Comparison of ENCODE assay signal across 17 cellular contexts in the genomic region with DNA sequence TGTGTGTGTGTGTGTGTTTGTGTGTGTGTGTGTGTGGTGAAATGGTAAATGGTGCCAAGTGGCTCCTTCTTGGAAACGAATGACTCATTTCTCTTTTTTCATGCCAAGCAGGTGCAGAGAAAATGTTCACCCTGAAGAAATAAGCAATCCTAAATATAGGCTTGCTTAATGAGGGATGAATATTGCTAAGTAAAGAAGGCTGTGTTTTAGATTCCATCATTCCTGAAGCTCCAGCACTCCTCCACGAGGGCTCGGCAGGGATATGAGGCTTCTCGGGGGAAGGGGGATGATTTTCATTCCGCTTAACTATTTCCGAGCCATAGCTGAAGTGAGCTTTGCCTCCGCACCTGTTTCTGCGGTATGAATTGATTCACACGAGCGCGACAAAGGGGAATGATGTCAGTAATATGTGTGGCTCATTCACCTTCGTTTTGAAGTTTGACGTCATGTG.
A peak's percentile ranks its signal among the peaks of the same experiment; 100 is the strongest.
DNase-seq lines count a peak whose midpoint lies in the region; ATAC-seq and TF ChIP-seq lines count a peak whose summit lies in the region.
"Had no signal": no experiment of that assay in that cellular context is flagged by ENCODE, and none has a peak within 500 bp of the region (broad histone marks: within the 10 kb centered on the region; RNA-seq: fewer than 3 reads in every experiment).

No MANE protein-coding gene starts in this region.

- no peaks in the 10 kb centered on the region for H3K9me3 Mint-ChIP-seq in neural progenitor cell
- no peaks in the 10 kb centered on the region for H3K9me3 Mint-ChIP-seq in activated CD8-positive, alpha-beta T cell treated with anti-CD3 and anti-CD28 coated beads for 36 hours
- H3K9me3 Mint-ChIP-seq: HFFc6 had no signal

- POLR2A ChIA-PET in HEK293 (lab: Yijun Ruan, JAX), result interaction anchor here (0.7 kb wide), 1 partner anchor 32 kb away, joined by 3 read pairs; no protein-coding TSS in a partner anchor
- POLR2A ChIA-PET in activated CD8-positive, alpha-beta T cell treated with anti-CD3 and anti-CD28 coated beads for 36 hours (lab: Charles Lee), result interaction anchor here (1.6 kb wide), 1 partner anchor 9 kb away, joined by 3 read pairs; no protein-coding TSS in a partner anchor

- peak overlapping the region; percentile 13 for H3K4me2 ChIP-seq in neural progenitor cell
- H3K4me2 ChIP-seq: smooth muscle cell had no signal

- no peaks in the 10 kb centered on the region for H4K20me1 ChIP-seq in neural progenitor cell (ENCODE audit: low read depth)

- no peaks in the 10 kb centered on the region for H3K79me2 ChIP-seq in neural progenitor cell (ENCODE audit: low read depth)

- no peak overlapping the region for H3K9ac ChIP-seq in neural progenitor cell

- peaks cover 5% of the 10 kb centered on the region for H3F3A ChIP-seq in neural progenitor cell (ENCODE audit: low read depth)

- H3K27me3 ChIP-seq in neural progenitor cell, result no peaks in the 10 kb centered on the region
- H3K27me3 ChIP-seq: ascending aorta, SJCRH30 had no signal

- no peak overlapping the region for H3K27ac ChIP-seq in HEK293 (ENCODE audit: extremely low read depth, low read depth, low read length)
- no peak overlapping the region for H3K27ac ChIP-seq in neural progenitor cell
- H3K27ac ChIP-seq: ascending aorta, coronary artery, SJCRH30 had no signal

- intact Hi-C loops in activated CD8-positive, alpha-beta T cell treated with anti-CD3 and anti-CD28 coated beads for 36 hours (cut with micrococcal nuclease), result no loop called here

- peak overlapping the region; percentile 79 for H2AFZ ChIP-seq in neural progenitor cell (replicated peaks)

- H3K36me3 ChIP-seq in HEK293 (ENCODE audit: control insufficient read depth in 2 of 2, insufficient read depth in 1 of 2, low read length in 2 of 2), result no peaks in the 10 kb centered on the region
- no peaks in the 10 kb centered on the region for H3K36me3 ChIP-seq in neural progenitor cell
- H3K36me3 ChIP-seq: ascending aorta, SJCRH30 had no signal

- ATAC-seq in HG03280 (IDR thresholded peaks at IDR 0.05; ENCODE audit: unreplicated experiment), result no peak
- no peak for ATAC-seq in activated CD8-positive, alpha-beta T cell treated with anti-CD3 and anti-CD28 coated beads for 36 hours

- H3K4me3 ChIP-seq in HEK293 (ENCODE audit: low read depth, low read length) (no peak overlapping the region), neural progenitor cell (no peak overlapping the region)
- H3K4me3 ChIP-seq: ascending aorta, coronary artery, SJCRH30, smooth muscle cell had no signal

- no peak overlapping the region for H3K27ac Mint-ChIP-seq in neural progenitor cell
- no peak overlapping the region for H3K27ac Mint-ChIP-seq in activated CD8-positive, alpha-beta T cell treated with anti-CD3 and anti-CD28 coated beads for 36 hours
- H3K27ac Mint-ChIP-seq: HFFc6 had no signal

- H3K9me3 ChIP-seq in HEK293 (ENCODE audit: control insufficient read depth, insufficient read depth, low read depth, low read length), result no peaks in the 10 kb centered on the region
- H3K9me3 ChIP-seq in neural progenitor cell (ENCODE audit: low read depth), result no peaks in the 10 kb centered on the region
- H3K9me3 ChIP-seq: ascending aorta, SJCRH30 had no signal

- peaks cover 45% of the 10 kb centered on the region for H3K4me1 Mint-ChIP-seq in neural progenitor cell
- no peaks in the 10 kb centered on the region for H3K4me1 Mint-ChIP-seq in activated CD8-positive, alpha-beta T cell treated with anti-CD3 and anti-CD28 coated beads for 36 hours (ENCODE audit: low read depth)

- no peaks in the 10 kb centered on the region for H3K36me3 Mint-ChIP-seq in neural progenitor cell
- no peaks in the 10 kb centered on the region for H3K36me3 Mint-ChIP-seq in activated CD8-positive, alpha-beta T cell treated with anti-CD3 and anti-CD28 coated beads for 36 hours (ENCODE audit: low read depth)

- no peak overlapping the region for H3K4me3 Mint-ChIP-seq in neural progenitor cell
- H3K4me3 Mint-ChIP-seq in activated CD8-positive, alpha-beta T cell treated with anti-CD3 and anti-CD28 coated beads for 36 hours, result no peak overlapping the region
- H3K4me3 Mint-ChIP-seq: HFFc6 had no signal

- CTCF ChIA-PET in HEK293 (lab: Yijun Ruan, JAX), result no interaction called here
- CTCF ChIA-PET in activated CD8-positive, alpha-beta T cell treated with anti-CD3 and anti-CD28 coated beads for 36 hours (lab: Charles Lee), result no interaction called here

- TF ChIP-seq CTCF in HEK293 (tag by site-specific recombination; IDR thresholded peaks at IDR 0.05), result no peak
- TF ChIP-seq CTCF in neural progenitor cell (IDR thresholded peaks at IDR 0.05), result no peak
- TF ChIP-seq CTCF in activated CD8-positive, alpha-beta T cell treated with anti-CD3 and anti-CD28 coated beads for 36 hours (IDR thresholded peaks at IDR 0.05), result no peak

- H3K4me1 ChIP-seq in HEK293 (ENCODE audit: control insufficient read depth, insufficient read depth, low read length) (no peaks in the 10 kb centered on the region), neural progenitor cell (peaks cover 21% of the 10 kb centered on the region)
- H3K4me1 ChIP-seq: ascending aorta, SJCRH30 had no signal

- DNase-seq in NCI-H226 (peak; percentile 24), dermis blood vessel endothelial cell (peak; percentile 27), neural progenitor cell (ENCODE audit: low spot score) (no peak), OCI-M1 (lab: John Stamatoyannopoulos, UW) (no peak)
- no peak for DNase-seq in activated CD8-positive, alpha-beta T cell treated with anti-CD3 and anti-CD28 coated beads for 36 hours
- DNase-seq: activated CD4-positive, alpha-beta T cell treated with anti-CD3 and anti-CD28 coated beads for 4 hours; activated CD8-positive, alpha-beta memory T cell treated with anti-CD3 and anti-CD28 coated beads, Interleukin-2, amount 50 U/mL, for 48 hours; glutamatergic neuron; HFFc6; MV-4-11; T-helper 9 cell had no signal

- peaks cover 6% of the 10 kb centered on the region for H3K27me3 Mint-ChIP-seq in neural progenitor cell (ENCODE audit: insufficient read depth, low read depth)
- peaks cover 2% of the 10 kb centered on the region for H3K27me3 Mint-ChIP-seq in activated CD8-positive, alpha-beta T cell treated with anti-CD3 and anti-CD28 coated beads for 36 hours

TF ChIP-seq in HEK293, 187 proteins besides CTCF, POLR2A, EP300 and RAD21:
- TF ChIP-seq, protein P1, sequence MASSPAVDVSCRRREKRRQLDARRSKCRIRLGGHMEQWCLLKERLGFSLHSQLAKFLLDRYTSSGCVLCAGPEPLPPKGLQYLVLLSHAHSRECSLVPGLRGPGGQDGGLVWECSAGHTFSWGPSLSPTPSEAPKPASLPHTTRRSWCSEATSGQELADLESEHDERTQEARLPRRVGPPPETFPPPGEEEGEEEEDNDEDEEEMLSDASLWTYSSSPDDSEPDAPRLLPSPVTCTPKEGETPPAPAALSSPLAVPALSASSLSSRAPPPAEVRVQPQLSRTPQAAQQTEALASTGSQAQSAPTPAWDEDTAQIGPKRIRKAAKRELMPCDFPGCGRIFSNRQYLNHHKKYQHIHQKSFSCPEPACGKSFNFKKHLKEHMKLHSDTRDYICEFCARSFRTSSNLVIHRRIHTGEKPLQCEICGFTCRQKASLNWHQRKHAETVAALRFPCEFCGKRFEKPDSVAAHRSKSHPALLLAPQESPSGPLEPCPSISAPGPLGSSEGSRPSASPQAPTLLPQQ (tag by site-specific recombination; IDR thresholded peaks at IDR 0.05), result 0 out of 2 replicates have a peak, but pooled peaks have one; percentile 17
- TF ChIP-seq ZNF239 (tag by site-specific recombination; IDR thresholded peaks at IDR 0.05) (no peak), ZNF350 (tag by site-specific recombination; IDR thresholded peaks at IDR 0.05) (no peak)

Comparison
In these comparisons a context has a peak if more than half of its experiments do, and no peak if none do; other contexts are left out.
1. DNase-seq: peak in NCI-H226 (single experiment) and dermis blood vessel endothelial cell (single experiment); none in neural progenitor cell (single experiment), OCI-M1 (single experiment) and activated CD8-positive, alpha-beta T cell treated with anti-CD3 and anti-CD28 coated beads for 36 hours (single experiment).